Comparison of ENCODE assay signal across 1 cellular context in the genomic region with DNA sequence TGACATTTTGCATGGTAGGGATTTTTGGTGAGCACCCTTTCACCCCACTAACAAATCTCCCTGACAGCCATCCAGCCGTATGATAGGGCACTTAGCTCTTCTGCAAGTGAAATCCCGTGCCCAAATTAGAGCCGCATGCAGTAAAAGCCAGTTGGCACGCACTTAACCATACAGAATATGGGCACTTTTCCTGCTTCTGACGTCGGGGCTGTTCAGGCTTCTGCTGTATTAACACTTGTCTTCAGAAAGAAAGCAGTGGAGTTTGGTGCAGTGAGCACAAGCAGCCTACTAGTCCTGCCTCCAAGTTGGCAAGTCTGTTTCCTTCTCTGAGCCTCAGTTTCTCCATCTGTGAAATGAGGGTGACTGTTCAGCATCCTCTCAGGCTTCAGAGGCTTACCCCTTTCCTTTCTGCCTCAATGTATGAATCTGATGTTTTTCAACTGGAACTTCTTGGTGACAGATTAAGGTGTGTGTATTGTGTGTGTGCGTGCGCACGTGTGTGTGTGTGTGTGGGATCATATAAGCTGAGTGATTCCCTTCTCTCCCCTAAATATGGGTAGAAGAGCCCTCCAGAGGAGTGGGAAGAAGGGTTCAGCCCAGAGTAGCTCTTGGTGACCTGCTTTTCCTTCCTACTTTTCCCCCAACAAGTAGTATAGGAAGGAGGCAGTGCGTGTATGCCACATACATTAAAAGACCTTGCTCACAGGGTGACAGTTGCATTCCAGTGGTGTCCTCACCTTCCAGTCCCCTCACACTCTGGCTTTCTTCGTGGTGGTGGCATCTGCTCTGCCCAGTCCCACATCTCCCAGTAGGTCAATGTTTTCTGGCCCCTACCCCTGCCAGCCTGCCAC.
TF ChIP-seq lines count a peak whose summit lies in the region.

No MANE protein-coding gene starts in this region.

TF ChIP-seq in HepG2, 621 proteins besides CTCF, POLR2A, EP300 and RAD21:
- TF ChIP-seq ZNF629 (CRISPR knock-in tag; conservative IDR thresholded peaks at IDR 0.05) (peak; percentile 30; the same call in 1 of the 2 replicates), SRSF4 (IDR thresholded peaks at IDR 0.05; ENCODE audit: low read depth, low read length, poor library complexity, severe bottlenecking) (no peak), HIVEP1 (CRISPR knock-in tag; IDR thresholded peaks at IDR 0.05) (no peak), MYNN (CRISPR knock-in tag; IDR thresholded peaks at IDR 0.05; ENCODE audit: low read depth) (no peak), SMAD3 (CRISPR knock-in tag; IDR thresholded peaks at IDR 0.05) (no peak), POLR2AphosphoS5 (IDR thresholded peaks at IDR 0.05; ENCODE audit: low read depth, low read length) (0 out of 2 replicates have a peak, but pooled peaks have one; percentile 10), ZSCAN25 (CRISPR knock-in tag; IDR thresholded peaks at IDR 0.05) (no peak), ZNF543 (CRISPR knock-in tag; IDR thresholded peaks at IDR 0.05) (no peak), SATB2 (CRISPR knock-in tag; IDR thresholded peaks at IDR 0.05) (no peak), ZBTB42 (CRISPR knock-in tag; IDR thresholded peaks at IDR 0.05) (no peak)
- TF ChIP-seq, protein P1, sequence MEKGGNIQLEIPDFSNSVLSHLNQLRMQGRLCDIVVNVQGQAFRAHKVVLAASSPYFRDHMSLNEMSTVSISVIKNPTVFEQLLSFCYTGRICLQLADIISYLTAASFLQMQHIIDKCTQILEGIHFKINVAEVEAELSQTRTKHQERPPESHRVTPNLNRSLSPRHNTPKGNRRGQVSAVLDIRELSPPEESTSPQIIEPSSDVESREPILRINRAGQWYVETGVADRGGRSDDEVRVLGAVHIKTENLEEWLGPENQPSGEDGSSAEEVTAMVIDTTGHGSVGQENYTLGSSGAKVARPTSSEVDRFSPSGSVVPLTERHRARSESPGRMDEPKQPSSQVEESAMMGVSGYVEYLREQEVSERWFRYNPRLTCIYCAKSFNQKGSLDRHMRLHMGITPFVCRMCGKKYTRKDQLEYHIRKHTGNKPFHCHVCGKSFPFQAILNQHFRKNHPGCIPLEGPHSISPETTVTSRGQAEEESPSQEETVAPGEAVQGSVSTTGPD (CRISPR knock-in tag; IDR thresholded peaks at IDR 0.05), result no peak
- TF ChIP-seq, protein P2, sequence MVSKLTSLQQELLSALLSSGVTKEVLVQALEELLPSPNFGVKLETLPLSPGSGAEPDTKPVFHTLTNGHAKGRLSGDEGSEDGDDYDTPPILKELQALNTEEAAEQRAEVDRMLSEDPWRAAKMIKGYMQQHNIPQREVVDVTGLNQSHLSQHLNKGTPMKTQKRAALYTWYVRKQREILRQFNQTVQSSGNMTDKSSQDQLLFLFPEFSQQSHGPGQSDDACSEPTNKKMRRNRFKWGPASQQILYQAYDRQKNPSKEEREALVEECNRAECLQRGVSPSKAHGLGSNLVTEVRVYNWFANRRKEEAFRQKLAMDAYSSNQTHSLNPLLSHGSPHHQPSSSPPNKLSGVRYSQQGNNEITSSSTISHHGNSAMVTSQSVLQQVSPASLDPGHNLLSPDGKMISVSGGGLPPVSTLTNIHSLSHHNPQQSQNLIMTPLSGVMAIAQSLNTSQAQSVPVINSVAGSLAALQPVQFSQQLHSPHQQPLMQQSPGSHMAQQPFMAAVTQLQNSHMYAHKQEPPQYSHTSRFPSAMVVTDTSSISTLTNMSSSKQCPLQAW (CRISPR knock-in tag; IDR thresholded peaks at IDR 0.05), result no peak
- TF ChIP-seq, protein P3, sequence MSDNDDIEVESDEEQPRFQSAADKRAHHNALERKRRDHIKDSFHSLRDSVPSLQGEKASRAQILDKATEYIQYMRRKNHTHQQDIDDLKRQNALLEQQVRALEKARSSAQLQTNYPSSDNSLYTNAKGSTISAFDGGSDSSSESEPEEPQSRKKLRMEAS (IDR thresholded peaks at IDR 0.05), result no peak
